20 cellular contexts compared by ENCODE assay signal in the genomic region with DNA sequence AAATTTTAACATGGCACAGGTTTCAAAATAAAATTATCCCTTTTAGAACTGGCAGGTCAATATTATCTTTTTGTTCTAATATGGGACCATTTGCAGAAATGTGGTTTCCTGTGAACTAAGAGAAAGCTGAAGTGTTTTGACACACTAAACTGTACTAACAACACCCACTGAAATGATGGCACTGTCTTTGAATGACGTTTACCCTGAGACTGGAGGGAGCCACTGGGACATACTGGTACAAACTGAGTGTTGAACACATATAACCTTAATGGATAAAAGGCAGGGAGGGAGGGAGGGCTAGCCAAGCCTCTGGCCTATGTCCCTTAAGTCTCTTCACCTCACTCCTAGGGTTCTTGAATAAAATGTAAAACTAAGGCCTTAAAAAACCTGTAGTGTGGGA.
"Had no signal": no experiment of that assay in that cellular context is flagged by ENCODE, and none has a peak within 500 bp of the region (broad histone marks: within the 10 kb centered on the region; RNA-seq: fewer than 3 reads in every experiment).

No MANE protein-coding gene starts in this region.

- DNase-seq: Karpas-422, KG1, MM.1S, NCI-H1092 treated with DMSO at 0.1 percent for 48 hours, NCI-H1436, NCI-H187, NCI-H2029, NCI-H2081 treated with DMSO at 0.1 percent for 48 hours, NCI-H2171, NCI-H226, NCI-H446, NCI-H510A, NCI-H524 treated with DMSO at 0.1 percent for 48 hours, NCI-H69, NCI-H774, RPMI8226, SHP77 treated with DMSO at 0.1 percent for 48 hours, SJCRH30 had no signal

- H3K9me3 ChIP-seq: SJCRH30 had no signal

- H3K27ac ChIP-seq: HL-60, SJCRH30 had no signal

- H3K4me3 ChIP-seq: SJCRH30 had no signal

- H3K36me3 ChIP-seq: SJCRH30 had no signal

- ATAC-seq: SK-N-SH treated with all-trans-retinoic acid at 6 μM for 48 hours had no signal

- H3K4me1 ChIP-seq: SJCRH30 had no signal
